ENCODE assay signal across 17 cellular contexts in the genomic region with DNA sequence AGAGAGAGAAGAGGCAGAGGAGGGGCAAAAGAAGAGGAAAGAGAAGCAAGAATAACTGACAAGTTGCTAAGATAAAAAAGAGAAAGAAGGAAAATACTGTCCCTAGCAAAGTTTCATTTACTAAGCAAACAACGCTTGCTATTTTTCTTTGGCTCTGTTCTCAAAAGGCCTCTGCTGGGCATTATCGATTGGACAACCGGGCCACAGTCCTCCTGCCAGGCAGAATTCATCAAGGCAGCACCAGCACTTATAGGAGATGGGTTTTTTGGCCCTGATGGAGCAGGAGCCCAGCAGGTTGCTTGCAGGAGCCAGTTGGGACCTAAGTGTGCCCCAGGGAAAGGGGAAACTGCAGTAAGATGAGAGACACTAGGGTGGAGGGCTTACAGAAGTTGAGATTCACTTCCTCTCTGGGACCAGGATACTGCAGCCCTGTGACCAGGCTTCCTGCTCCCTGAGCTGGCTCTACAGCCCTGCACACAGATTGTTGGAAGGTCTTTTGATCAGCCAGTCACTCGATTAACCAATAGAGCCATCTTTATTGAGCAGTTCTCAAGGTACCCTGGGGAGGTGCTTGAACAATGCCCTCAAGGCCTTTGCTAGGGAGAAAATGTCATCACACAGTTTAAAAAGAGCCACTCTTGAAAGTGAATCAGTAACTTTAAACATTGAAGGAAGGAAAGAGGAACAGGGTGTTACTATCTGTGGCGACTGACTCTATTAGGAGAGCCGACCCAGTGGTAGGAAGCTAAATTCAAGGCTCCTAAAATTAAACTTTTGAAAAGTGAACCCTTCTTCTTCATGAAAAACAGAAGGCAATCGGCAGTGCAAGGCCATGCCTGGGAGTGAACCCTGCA. TPM values are rescaled to one million over a fixed set of nuclear protein-coding genes. Genes with fewer than 3 reads are reported as not detected.
DNase-seq lines count a peak whose midpoint lies in the region; ATAC-seq, FAIRE-seq and TF ChIP-seq lines count a peak whose summit lies in the region.
"Had no signal": no experiment of that assay in that cellular context is flagged by ENCODE, and none has a peak within 500 bp of the region (broad histone marks: within the 10 kb centered on the region; RNA-seq: fewer than 3 reads in every experiment).

No MANE protein-coding gene starts in this region.

- TF ChIP-seq EP300 in GM12878 (IDR thresholded peaks at IDR 0.05; ENCODE audit: borderline replicate concordance in 1 of 2, control insufficient read depth in 1 of 2, low read depth in 2 of 2, low read length in 2 of 2): no peak

- 13% methylated on average over 7 of the region's 7 CpGs for WGBS in GM12878 (ENCODE audit: insufficient coverage, insufficient replicate concordance, low lambda C conversion rate, missing lambda C conversion rate)

- in situ Hi-C loops in GM12878 (cut with MboI): no loop called here

- no peak overlapping the region for H2AFZ ChIP-seq in GM12878 (ENCODE audit: control insufficient read depth, low read depth, low read length)
- H2AFZ ChIP-seq: PC-9 had no signal

- H3K4me3 ChIP-seq in GM12878 (no peak overlapping the region), lower lobe of right lung (no peak overlapping the region)
- H3K4me3 ChIP-seq: PC-9, uterus had no signal

- TF ChIP-seq POLR2A in GM12878 (IDR thresholded peaks at IDR 0.05; ENCODE audit: low read depth, low read length): no peak

- H3K4me1 ChIP-seq in GM12878 (ENCODE audit: control insufficient read depth, insufficient read depth, low read length): no peaks in the 10 kb centered on the region
- peaks cover 33% of the 10 kb centered on the region for H3K4me1 ChIP-seq in lower lobe of right lung
- H3K4me1 ChIP-seq: uterus had no signal

- H3K36me3 ChIP-seq in GM12878 (ENCODE audit: control insufficient read depth in 2 of 2, insufficient read depth in 2 of 2, low read length in 1 of 2) (no peaks in the 10 kb centered on the region), lower lobe of right lung (no peaks in the 10 kb centered on the region)
- H3K36me3 ChIP-seq: uterus had no signal

- RAD21 ChIA-PET in GM12878 (lab: Charles Lee; ENCODE audit: unreplicated experiment): no interaction called here

- FAIRE-seq in GM12878 (lab: Jason Lieb, UNC): no peak

- no peak for DNase-seq in Right ventricle myocardium superior
- DNase-seq in cardiac septum (ENCODE audit: low spot score): no peak
- no peak for DNase-seq in GM12878 (ENCODE audit: low read depth, low spot score)
- peak; percentile 55 for DNase-seq in lower lobe of right lung
- no peak for DNase-seq in glomerular visceral epithelial cell (ENCODE audit: extremely low spot score)
- DNase-seq in NK-92 treated with Interleukin-12 subunit alpha and Interleukin-12 subunit beta, amount 100 ng/mL, for 24 hours (lab: John Stamatoyannopoulos, UW): no peak
- DNase-seq: activated CD4-positive, alpha-beta T cell treated with anti-CD3 and anti-CD28 coated beads for 36 hours; activated T-cell treated with anti-CD3 and anti-CD28 coated beads for 4 hours; amniotic stem cell; GOT3; NCI-H1092; PC-9; stimulated activated CD4-positive, alpha-beta T cell treated with anti-CD3 and anti-CD28 coated beads, Interleukin-4, amount 100 ng/mL, for 4 hours; uterus had no signal

- no peaks in the 10 kb centered on the region for H3K79me2 ChIP-seq in GM12878 (ENCODE audit: control insufficient read depth, insufficient read depth, low read length)

- BruUV-seq in GM12878 (replicated peaks; lab: Mats Ljungman, UMichigan): no TSS peak

- no peak overlapping the region for H3K9ac ChIP-seq in GM12878 (ENCODE audit: control insufficient read depth, insufficient read depth, low read length)

- H3K27me3 ChIP-seq in GM12878 (replicated peaks in 1 of 2; ENCODE audit: control insufficient read depth in 2 of 2, insufficient read depth in 2 of 2, low read length in 1 of 2) (peaks cover 0 to 4% of the 10 kb centered on the region in 2 experiments; a peak in 1 of 4 replicates), lower lobe of right lung (ENCODE audit: low read depth) (no peaks in the 10 kb centered on the region)
- H3K27me3 ChIP-seq: uterus had no signal

- H3K9me3 ChIP-seq in GM12878 (replicated peaks; ENCODE audit: control insufficient read depth, insufficient read depth, low read length): no peaks in the 10 kb centered on the region
- H3K9me3 ChIP-seq in lower lobe of right lung: no peaks in the 10 kb centered on the region
- H3K9me3 ChIP-seq: uterus had no signal

- H3K27ac ChIP-seq in GM12878 (ENCODE audit: control insufficient read depth, insufficient read depth): no peak overlapping the region
- peak overlapping the region; percentile 67 for H3K27ac ChIP-seq in lower lobe of right lung
- H3K27ac ChIP-seq: PC-9, uterus had no signal

- SMC1A ChIA-PET in GM12878 (lab: Charles Lee; ENCODE audit: uncharacterized antibody, unreplicated experiment): interaction anchor here (1.0 kb wide), 1 partner anchor 10 kb away, joined by 3 read pairs; no protein-coding TSS in a partner anchor

- TF ChIP-seq CTCF in GM12878 (IDR thresholded peaks at IDR 0.05 in 2 of 3, conservative IDR thresholded peaks at IDR 0.05 in 1 of 3; ENCODE audit: control insufficient read depth in 2 of 3, extremely low read depth in 1 of 3, insufficient read depth in 1 of 3, low read depth in 3 of 3, low read length in 3 of 3) (no peak), lower lobe of right lung (IDR thresholded peaks at IDR 0.05) (no peak)

- intact Hi-C loops in Right ventricle myocardium superior (cut with DNase I): no loop called here
- intact Hi-C loops in cardiac septum (cut with DNase I): no loop called here
- intact Hi-C loops in GM12878 (cut with micrococcal nuclease; ENCODE audit: unreplicated experiment): no loop called here
- intact Hi-C loops in lower lobe of right lung (cut with DNase I): no loop called here

- no peak overlapping the region for H3K4me2 ChIP-seq in GM12878 (ENCODE audit: control insufficient read depth, insufficient read depth)
- H3K4me2 ChIP-seq: PC-9 had no signal

- peak; percentile 63 for ATAC-seq in Right ventricle myocardium superior (ENCODE audit: poor library complexity)
- ATAC-seq in GM12878: peak; percentile 58
- ATAC-seq in lower lobe of right lung: peak; percentile 50 to 81
- no peak for ATAC-seq in GM21723 (IDR thresholded peaks at IDR 0.05; ENCODE audit: unreplicated experiment)
- ATAC-seq in GM18909 (IDR thresholded peaks at IDR 0.05; ENCODE audit: poor library complexity, unreplicated experiment): no peak
- ATAC-seq: activated CD4-positive, alpha-beta T cell treated with anti-CD3 and anti-CD28 coated beads for 36 hours; stimulated activated effector memory CD8-positive, alpha-beta T cell treated with anti-CD3 and anti-CD28 coated beads, Interleukin-12 subunit alpha, Interleukin-12 subunit beta, amount 100 ng/mL, for 72 hours had no signal

- no peak for TF ChIP-seq RAD21 in GM12878 (IDR thresholded peaks at IDR 0.05; ENCODE audit: insufficient read depth, low read depth, low read length)

- CTCF ChIA-PET in GM12878 (lab: Yijun Ruan, JAX): no interaction called here

- POLR2A ChIA-PET in GM12878 (lab: Charles Lee): no interaction called here

- H4K20me1 ChIP-seq in GM12878 (ENCODE audit: control insufficient read depth, insufficient read depth): no peaks in the 10 kb centered on the region

TF ChIP-seq in GM12878, 131 proteins besides CTCF, POLR2A, EP300 and RAD21:
- TF ChIP-seq STAT3 (IDR thresholded peaks at IDR 0.05; ENCODE audit: low read depth, low read length) (no peak), SPI1 (IDR thresholded peaks at IDR 0.05; ENCODE audit: borderline replicate concordance, insufficient read depth, low read depth, low read length) (peak; percentile 69; the same call in 1 of the 2 replicates), RELA (IDR thresholded peaks at IDR 0.05; ENCODE audit: borderline replicate concordance, partially characterized antibody) (no peak)
- TF ChIP-seq, protein P1, sequence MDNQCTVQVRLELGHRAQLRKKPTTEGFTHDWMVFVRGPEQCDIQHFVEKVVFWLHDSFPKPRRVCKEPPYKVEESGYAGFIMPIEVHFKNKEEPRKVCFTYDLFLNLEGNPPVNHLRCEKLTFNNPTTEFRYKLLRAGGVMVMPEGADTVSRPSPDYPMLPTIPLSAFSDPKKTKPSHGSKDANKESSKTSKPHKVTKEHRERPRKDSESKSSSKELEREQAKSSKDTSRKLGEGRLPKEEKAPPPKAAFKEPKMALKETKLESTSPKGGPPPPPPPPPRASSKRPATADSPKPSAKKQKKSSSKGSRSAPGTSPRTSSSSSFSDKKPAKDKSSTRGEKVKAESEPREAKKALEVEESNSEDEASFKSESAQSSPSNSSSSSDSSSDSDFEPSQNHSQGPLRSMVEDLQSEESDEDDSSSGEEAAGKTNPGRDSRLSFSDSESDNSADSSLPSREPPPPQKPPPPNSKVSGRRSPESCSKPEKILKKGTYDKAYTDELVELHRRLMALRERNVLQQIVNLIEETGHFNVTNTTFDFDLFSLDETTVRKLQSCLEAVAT (IDR thresholded peaks at IDR 0.05): no peak
- TF ChIP-seq, protein P2, sequence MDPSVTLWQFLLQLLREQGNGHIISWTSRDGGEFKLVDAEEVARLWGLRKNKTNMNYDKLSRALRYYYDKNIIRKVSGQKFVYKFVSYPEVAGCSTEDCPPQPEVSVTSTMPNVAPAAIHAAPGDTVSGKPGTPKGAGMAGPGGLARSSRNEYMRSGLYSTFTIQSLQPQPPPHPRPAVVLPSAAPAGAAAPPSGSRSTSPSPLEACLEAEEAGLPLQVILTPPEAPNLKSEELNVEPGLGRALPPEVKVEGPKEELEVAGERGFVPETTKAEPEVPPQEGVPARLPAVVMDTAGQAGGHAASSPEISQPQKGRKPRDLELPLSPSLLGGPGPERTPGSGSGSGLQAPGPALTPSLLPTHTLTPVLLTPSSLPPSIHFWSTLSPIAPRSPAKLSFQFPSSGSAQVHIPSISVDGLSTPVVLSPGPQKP (IDR thresholded peaks at IDR 0.05; ENCODE audit: low read depth, low read length): no peak

RNA-seq across cellular contexts. Expression of a gene that starts 28.8 kb away (rescaled TPM):
- total RNA-seq in Right ventricle myocardium superior (7.6 TPM), cardiac septum (6.2 TPM), GM12878 (2014; rRNA removed) (2.1 and 2.9 TPM in 2 replicates), GM12878 (2014; rRNA removed; fragmentation: Illumina TruSeq; extraction: Trizol) (2.5 and 3.2 TPM in 2 replicates), GM12878 (2021) (2.1 and 2.8 TPM in 2 replicates), lower lobe of right lung (19.0 TPM)
- total RNA-seq in GM12878 (2013; cell fraction: nucleolus; rRNA removed): 10.4 and 11.3 TPM in 2 replicates
- 1.1 TPM for polyA plus RNA-seq in GM12878 (2011; ENCODE audit: low read depth)
- polyA plus RNA-seq in GM12878 (2011; rRNA removed) (11.9 and 15.5 TPM in 2 replicates), GM12878 (2014; fragmentation: Illumina TruSeq; extraction: Trizol) (3.5 and 4.1 TPM in 2 replicates), GM12878 (2014; fragmentation: Nextera tagmentation; extraction: Ambion mirVana) (1 to 10 TPM; 2.2 to 3.0 TPM), GM12878 (2014; rRNA removed) (1.8 and 2.7 TPM in 2 replicates), GM12878 (2016; fragmentation: Nextera tagmentation; extraction: Ambion mirVana) (1 to 10 TPM; 2.2 to 3.7 TPM)
- 5.6 and 6.3 TPM in 2 replicates for polyA plus RNA-seq in GM12878 (2011; cell fraction: cytosol; rRNA removed)
- 7.4 and 7.6 TPM in 2 replicates for polyA plus RNA-seq in GM12878 (2011; cell fraction: nucleus; rRNA removed)
- 1.1 and 1.2 TPM in 2 replicates for polyA plus RNA-seq in GM12878 (2012)
- polyA minus RNA-seq in GM12878 (2011; rRNA and poly(A)+ RNA removed): 13.9 and 16.7 TPM in 2 replicates
- 4.8 and 5.6 TPM in 2 replicates for polyA minus RNA-seq in GM12878 (2011; cell fraction: cytosol; rRNA and poly(A)+ RNA removed)
- polyA minus RNA-seq in GM12878 (2011; cell fraction: nucleus; rRNA and poly(A)+ RNA removed): 7.9 and 13.9 TPM in 2 replicates

Comparison
In these comparisons a context has a peak if more than half of its experiments do, and no peak if none do; other contexts are left out.
1. ATAC-seq: peak in Right ventricle myocardium superior (single experiment), GM12878 (single experiment) and lower lobe of right lung (2 of 2); none in GM21723 (single experiment) and GM18909 (single experiment).